In the genomic region with DNA sequence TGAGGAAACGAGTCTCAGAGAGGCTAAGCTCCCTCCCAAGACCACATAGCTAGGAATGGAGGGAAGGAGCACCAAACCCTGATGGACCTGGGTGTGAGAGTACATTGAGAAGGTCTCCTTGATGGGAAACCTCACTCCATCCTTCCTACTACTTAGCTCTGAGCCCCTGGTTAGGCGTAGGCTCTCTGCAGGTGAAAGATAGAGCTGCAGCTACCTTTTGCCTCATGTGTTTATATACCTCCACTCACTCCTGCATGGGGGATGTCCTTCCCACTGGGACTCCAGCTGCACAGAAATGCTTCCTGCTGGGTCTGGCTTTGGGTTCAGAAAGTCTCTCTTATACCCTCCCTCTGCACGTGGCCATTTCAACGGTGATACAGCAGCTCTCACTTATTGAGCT, we compare ENCODE assay signal across 13 cellular contexts.
DNase-seq lines count a peak whose midpoint lies in the region; ATAC-seq, FAIRE-seq and TF ChIP-seq lines count a peak whose summit lies in the region.
"Had no signal": no experiment of that assay in that cellular context is flagged by ENCODE, and none has a peak within 500 bp of the region (broad histone marks: within the 10 kb centered on the region; RNA-seq: fewer than 3 reads in every experiment).

No MANE protein-coding gene starts in this region.

- H3K36me3 Mint-ChIP-seq in endodermal cell (ENCODE audit: low read depth) (no peaks in the 10 kb centered on the region), Caco-2 (ENCODE audit: insufficient read depth, unreplicated experiment) (no peaks in the 10 kb centered on the region)
- H3K36me3 Mint-ChIP-seq: CD4-positive, CD25-positive, alpha-beta regulatory T cell had no signal

- TF ChIP-seq CTCF in A549 (IDR thresholded peaks at IDR 0.05) = no peak
- TF ChIP-seq CTCF in Loucy (conservative IDR thresholded peaks at IDR 0.05; ENCODE audit: low read length) = no peak
- no peak for TF ChIP-seq CTCF in endodermal cell (conservative IDR thresholded peaks at IDR 0.05)
- no peak for TF ChIP-seq CTCF in Caco-2 (IDR thresholded peaks at IDR 0.05; ENCODE audit: insufficient read depth in 1 of 2, low read depth in 1 of 2, low read length in 1 of 2, severe bottlenecking in 1 of 2, unreplicated experiment in 1 of 2)

- H3K27ac ChIP-seq in A549 (peak overlapping the region; percentile 25 to 75; a peak in 5 of 6 replicates), endodermal cell (ENCODE audit: low read depth, low read length) (no peak overlapping the region)
- 0 out of 22 replicates have a peak overlapping the region, but pooled peaks of 1 of the 11 experiments have one; percentile 11 for H3K27ac ChIP-seq in BLaER1 treated with 17β-estradiol and CSF1 and Interleukin-3, amounts not matched to agents 10 nM and 100 nM
- H3K27ac ChIP-seq: GM23248 had no signal

- DNase-seq in A549 (ENCODE audit: low read depth in 1 of 2, low spot score in 1 of 2) = no peak
- DNase-seq in endodermal cell = peak; percentile 35
- DNase-seq in posterior cingulate gyrus = no peak
- DNase-seq in NCI-H1092 (lab: John Stamatoyannopoulos, UW) = no peak
- no peak for DNase-seq in Caco-2
- DNase-seq: Calu3; CD4-positive, CD25-positive, alpha-beta regulatory T cell; DMS 273 treated with DMSO at 0.1 percent for 48 hours; GM23248; H7 had no signal

- POLR2A ChIA-PET in A549 (lab: Yijun Ruan, JAX) = no interaction called here
- POLR2A ChIA-PET in Caco-2 (lab: Charles Lee) = no interaction called here

- no peak for TF ChIP-seq POLR2A in A549 (IDR thresholded peaks at IDR 0.05; ENCODE audit: low read length)

- peaks cover 3% of the 10 kb centered on the region for H3K27me3 Mint-ChIP-seq in endodermal cell (ENCODE audit: insufficient read depth)
- no peaks in the 10 kb centered on the region for H3K27me3 Mint-ChIP-seq in Caco-2 (ENCODE audit: insufficient read depth, unreplicated experiment)
- H3K27me3 Mint-ChIP-seq: CD4-positive, CD25-positive, alpha-beta regulatory T cell had no signal

- no peak for ATAC-seq in A549

- TF ChIP-seq RAD21 in A549 (conservative IDR thresholded peaks at IDR 0.05 in 1 of 2, IDR thresholded peaks at IDR 0.05 in 1 of 2) = no peak

- H4K20me1 ChIP-seq in BLaER1 treated with 17β-estradiol and CSF1 and Interleukin-3, amounts not matched to agents 10 nM and 100 nM = no peaks in the 10 kb centered on the region; a peak in 1 of 22 replicates
- H4K20me1 ChIP-seq in Loucy (ENCODE audit: insufficient read depth, low read length, poor library complexity, severe bottlenecking) = no peaks in the 10 kb centered on the region

- H3K4me1 ChIP-seq in A549 = peaks cover 29% of the 10 kb centered on the region
- peaks cover 24 to 33% (median 29%) of the 10 kb centered on the region in 10 experiments for H3K4me1 ChIP-seq in BLaER1 treated with 17β-estradiol and CSF1 and Interleukin-3, amounts not matched to agents 10 nM and 100 nM
- no peaks in the 10 kb centered on the region for H3K4me1 ChIP-seq in Loucy (ENCODE audit: insufficient read depth, low read length, poor library complexity, severe bottlenecking)
- H3K4me1 ChIP-seq in endodermal cell (ENCODE audit: control insufficient read depth, insufficient read depth, low read length) = peaks cover 4% of the 10 kb centered on the region
- no peaks in the 10 kb centered on the region for H3K4me1 ChIP-seq in Caco-2

- CTCF ChIA-PET in A549 (lab: Yijun Ruan, JAX) = interaction anchor here (1.0 to 1.3 kb wide), 2 partner anchors 9 to 32 kb away, joined by 4 to 5 read pairs; no protein-coding TSS in a partner anchor
- CTCF ChIA-PET in Caco-2 (lab: Charles Lee) = no interaction called here

- H3K4me3 Mint-ChIP-seq in endodermal cell (no peak overlapping the region), Caco-2 (ENCODE audit: unreplicated experiment) (no peak overlapping the region)
- H3K4me3 Mint-ChIP-seq: CD4-positive, CD25-positive, alpha-beta regulatory T cell had no signal

- no peaks in the 10 kb centered on the region; a peak in 1 of 22 replicates for H3K27me3 ChIP-seq in BLaER1 treated with 17β-estradiol and CSF1 and Interleukin-3, amounts not matched to agents 10 nM and 100 nM
- H3K27me3 ChIP-seq in Loucy (ENCODE audit: insufficient read depth, low read length, poor library complexity, severe bottlenecking) = no peaks in the 10 kb centered on the region
- no peaks in the 10 kb centered on the region for H3K27me3 ChIP-seq in endodermal cell (ENCODE audit: control insufficient read depth, insufficient read depth, low read length, poor library complexity, severe bottlenecking)
- H3K27me3 ChIP-seq in Caco-2 (replicated peaks; ENCODE audit: control insufficient read depth, insufficient read depth, low read length) = no peaks in the 10 kb centered on the region

- H2AFZ ChIP-seq in Loucy (ENCODE audit: low read length) = peak overlapping the region; percentile 68; the same call in 1 of the 2 replicates
- H2AFZ ChIP-seq: GM23248 had no signal

- FAIRE-seq in A549 (lab: Jason Lieb, UNC) = no peak
- FAIRE-seq: A204.1 had no signal

- H3K9me2 ChIP-seq in Loucy (replicated peaks; ENCODE audit: low read depth, low read length) = no peaks in the 10 kb centered on the region

- H3K4me1 Mint-ChIP-seq in endodermal cell = peaks cover 21% of the 10 kb centered on the region
- H3K4me1 Mint-ChIP-seq in Caco-2 (ENCODE audit: low read depth, unreplicated experiment) = no peaks in the 10 kb centered on the region

- no peaks in the 10 kb centered on the region for H3F3A ChIP-seq in Loucy (ENCODE audit: low read depth)

- no peaks in the 10 kb centered on the region for H3K9me3 Mint-ChIP-seq in endodermal cell
- H3K9me3 Mint-ChIP-seq in Caco-2 (ENCODE audit: unreplicated experiment) = no peaks in the 10 kb centered on the region
- H3K9me3 Mint-ChIP-seq: CD4-positive, CD25-positive, alpha-beta regulatory T cell had no signal

- H3K4me3 ChIP-seq in A549 (no peak overlapping the region), Loucy (ENCODE audit: low read length, poor library complexity, severe bottlenecking) (no peak overlapping the region), endodermal cell (ENCODE audit: low read length) (no peak overlapping the region), Caco-2 (ENCODE audit: low read depth, low read length) (no peak overlapping the region)
- H3K4me3 ChIP-seq in BLaER1 treated with 17β-estradiol and CSF1 and Interleukin-3, amounts not matched to agents 10 nM and 100 nM = no peak overlapping the region
- H3K4me3 ChIP-seq: GM23248 had no signal

- H3K27ac Mint-ChIP-seq in endodermal cell = no peak overlapping the region
- no peak overlapping the region for H3K27ac Mint-ChIP-seq in Caco-2 (ENCODE audit: unreplicated experiment)
- H3K27ac Mint-ChIP-seq: CD4-positive, CD25-positive, alpha-beta regulatory T cell had no signal

- intact Hi-C loops in posterior cingulate gyrus (cut with DNase I) (no loop called here), Caco-2 (cut with micrococcal nuclease; ENCODE audit: unreplicated experiment) (no loop called here)

- TF ChIP-seq EP300 in A549 (IDR thresholded peaks at IDR 0.05) = no peak

- no TSS peak for BruUV-seq in Caco-2 (replicated peaks; lab: Mats Ljungman, UMichigan)

- H3K79me2 ChIP-seq in Loucy (ENCODE audit: insufficient read depth, low read length) = no peaks in the 10 kb centered on the region

- whole genome bisulfite sequencing in A549 (ENCODE audit: missing lambda C conversion rate) = 87% methylated on average over 4 of the region's 4 CpGs
- 82 to 95% methylated on average over 3 of the region's 4 CpGs for WGBS in endodermal cell (ENCODE audit: insufficient coverage in 1 of 2, insufficient read length in 1 of 2), 2 experiments

- H3K9me3 ChIP-seq in A549 = no peaks in the 10 kb centered on the region
- 0 out of 22 replicates have a peak, but pooled peaks cover 0 to 6% (median 0%) of the 10 kb centered on the region in 11 experiments for H3K9me3 ChIP-seq in BLaER1 treated with 17β-estradiol and CSF1 and Interleukin-3, amounts not matched to agents 10 nM and 100 nM (replicated peaks in 1 of 11)
- no peaks in the 10 kb centered on the region for H3K9me3 ChIP-seq in Loucy (ENCODE audit: insufficient read depth, low read depth, low read length)
- H3K9me3 ChIP-seq in endodermal cell (ENCODE audit: control insufficient read depth, low read length) = no peaks in the 10 kb centered on the region
- no peaks in the 10 kb centered on the region for H3K9me3 ChIP-seq in Caco-2

- no peak overlapping the region for H3K4me2 ChIP-seq in A549
- peak overlapping the region; percentile 45 to 81 (median 61) for H3K4me2 ChIP-seq in BLaER1 treated with 17β-estradiol and CSF1 and Interleukin-3, amounts not matched to agents 10 nM and 100 nM
- H3K4me2 ChIP-seq in Loucy (ENCODE audit: low read depth, low read length, poor library complexity, severe bottlenecking) = no peak overlapping the region

- H3K9ac ChIP-seq in BLaER1 treated with 17β-estradiol and CSF1 and Interleukin-3, amounts not matched to agents 10 nM and 100 nM = no peak overlapping the region
- no peak overlapping the region for H3K9ac ChIP-seq in Loucy (ENCODE audit: low read depth, low read length, poor library complexity, severe bottlenecking)
- H3K9ac ChIP-seq in endodermal cell (ENCODE audit: extremely low read depth, low read length, poor library complexity, severe bottlenecking) = no peak overlapping the region
- H3K9ac ChIP-seq: GM23248 had no signal

- H3K36me3 ChIP-seq in BLaER1 treated with 17β-estradiol and CSF1 and Interleukin-3, amounts not matched to agents 10 nM and 100 nM = no peaks in the 10 kb centered on the region
- H3K36me3 ChIP-seq in Loucy (ENCODE audit: insufficient read depth, low read length) (no peaks in the 10 kb centered on the region), endodermal cell (ENCODE audit: control insufficient read depth, insufficient read depth, low read length) (no peaks in the 10 kb centered on the region), Caco-2 (ENCODE audit: control insufficient read depth, insufficient read depth, low read length) (no peaks in the 10 kb centered on the region)

TF ChIP-seq in A549, 52 proteins besides CTCF, POLR2A, EP300 and RAD21 (continues in another document):
- TF ChIP-seq CHD2 (IDR thresholded peaks at IDR 0.05; ENCODE audit: low read length, partially characterized antibody) (no peak), NPAS2 (CRISPR knock-in tag; IDR thresholded peaks at IDR 0.05; ENCODE audit: borderline replicate concordance) (no peak), CBX8 (IDR thresholded peaks at IDR 0.05) (no peak)
- TF ChIP-seq, protein P1, sequence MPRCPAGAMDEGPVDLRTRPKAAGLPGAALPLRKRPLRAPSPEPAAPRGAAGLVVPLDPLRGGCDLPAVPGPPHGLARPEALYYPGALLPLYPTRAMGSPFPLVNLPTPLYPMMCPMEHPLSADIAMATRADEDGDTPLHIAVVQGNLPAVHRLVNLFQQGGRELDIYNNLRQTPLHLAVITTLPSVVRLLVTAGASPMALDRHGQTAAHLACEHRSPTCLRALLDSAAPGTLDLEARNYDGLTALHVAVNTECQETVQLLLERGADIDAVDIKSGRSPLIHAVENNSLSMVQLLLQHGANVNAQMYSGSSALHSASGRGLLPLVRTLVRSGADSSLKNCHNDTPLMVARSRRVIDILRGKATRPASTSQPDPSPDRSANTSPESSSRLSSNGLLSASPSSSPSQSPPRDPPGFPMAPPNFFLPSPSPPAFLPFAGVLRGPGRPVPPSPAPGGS (IDR thresholded peaks at IDR 0.05) = no peak

Comparison
In these comparisons a context has a peak if more than half of its experiments do, and no peak if none do; other contexts are left out.
1. H3K4me2 ChIP-seq: peak in BLaER1 treated with 17β-estradiol and CSF1 and Interleukin-3, amounts not matched to agents 10 nM and 100 nM (11 of 11); none in A549 (single experiment) and Loucy (single experiment).